Comparison of ENCODE assay signal across 9 cellular contexts in genomic region chr3:186589115-186589514, GRCh38. TPM values are rescaled to one million over a fixed set of nuclear protein-coding genes. Genes with fewer than 3 reads are reported as not detected.
A peak's percentile ranks its signal among the peaks of the same experiment; 100 is the strongest.
DNase-seq lines count a peak whose midpoint lies in the region; ATAC-seq, FAIRE-seq and TF ChIP-seq lines count a peak whose summit lies in the region.
"Had no signal": no experiment of that assay in that cellular context is flagged by ENCODE, and none has a peak within 500 bp of the region (broad histone marks: within the 10 kb centered on the region; RNA-seq: fewer than 3 reads in every experiment).

No MANE protein-coding gene starts in this region.

- TF ChIP-seq RAD21 in A549 (conservative IDR thresholded peaks at IDR 0.05 in 1 of 2, IDR thresholded peaks at IDR 0.05 in 1 of 2), result peak; percentile 54 to 64; a peak in 4 of 5 replicates
- TF ChIP-seq RAD21 in Ishikawa (IDR thresholded peaks at IDR 0.05; ENCODE audit: low read depth), result peak; percentile 58

- peak; percentile 48 for TF ChIP-seq CTCF in A549 (IDR thresholded peaks at IDR 0.05)
- peak; percentile 43 for TF ChIP-seq CTCF in endothelial cell (IDR thresholded peaks at IDR 0.05; ENCODE audit: unreplicated experiment)
- TF ChIP-seq CTCF in prostate gland (IDR thresholded peaks at IDR 0.05), result no peak

- peak overlapping the region; percentile 77 for H3K27ac Mint-ChIP-seq in endothelial cell (ENCODE audit: unreplicated experiment)

- no peak overlapping the region for H3K4me3 ChIP-seq in A549
- no peak overlapping the region for H3K4me3 ChIP-seq in prostate gland

- TF ChIP-seq EP300 in A549 (IDR thresholded peaks at IDR 0.05) (no peak), Ishikawa (IDR thresholded peaks at IDR 0.05; ENCODE audit: borderline replicate concordance) (no peak)

- TF ChIP-seq POLR2A in A549 (IDR thresholded peaks at IDR 0.05; ENCODE audit: low read length), result no peak
- no peak for TF ChIP-seq POLR2A in prostate gland (IDR thresholded peaks at IDR 0.05)

- POLR2A ChIA-PET in A549 (lab: Yijun Ruan, JAX), result interaction anchor here (0.6 to 1.1 kb wide), 2 partner anchors 19 to 934 kb away, joined by 3 to 5 read pairs; partner anchors contain the start of gene DNAJB11

- CTCF ChIA-PET in A549 (lab: Yijun Ruan, JAX), result interaction anchor here (0.6 to 7.4 kb wide), 2 partner anchors 27 to 246 kb away, joined by 3 to 62 read pairs; no protein-coding TSS in a partner anchor

- intact Hi-C loops in prostate gland (cut with DNase I), result no loop called here

- WGBS in A549 (ENCODE audit: missing lambda C conversion rate), result 11% methylated on average over 3 of the region's 3 CpGs
- WGBS in prostate gland, result 37% methylated on average over 3 of the region's 3 CpGs

- FAIRE-seq in A549 (lab: Jason Lieb, UNC), result no peak

- no peaks in the 10 kb centered on the region for H3K9me3 Mint-ChIP-seq in endothelial cell (ENCODE audit: unreplicated experiment)

- H3K4me1 Mint-ChIP-seq in endothelial cell (ENCODE audit: unreplicated experiment), result peaks cover 20% of the 10 kb centered on the region

- peak overlapping the region in 1 of 2 experiments; percentile 21; a peak in 2 of 6 replicates for H3K27ac ChIP-seq in A549
- H3K27ac ChIP-seq in prostate gland, result no peak overlapping the region

- H3K9me3 ChIP-seq in A549, result no peaks in the 10 kb centered on the region
- H3K9me3 ChIP-seq in prostate gland, result no peaks in the 10 kb centered on the region

- no peaks in the 10 kb centered on the region for H3K36me3 ChIP-seq in prostate gland

- ATAC-seq in A549, result peak; percentile 53 to 65; a peak in 3 of 6 replicates

- H3K27me3 Mint-ChIP-seq in endothelial cell (ENCODE audit: unreplicated experiment), result peaks cover 3% of the 10 kb centered on the region

- peak; percentile 27 to 35 for DNase-seq in A549 (ENCODE audit: low read depth in 1 of 2, low spot score in 1 of 2)
- no peak for DNase-seq in endothelial cell (ENCODE audit: low spot score)
- DNase-seq in NCI-H446 treated with DMSO at 0.1 percent for 48 hours (lab: John Stamatoyannopoulos, UW), result no peak
- DNase-seq in activated effector memory CD4-positive, alpha-beta T cell treated with anti-CD3 and anti-CD28 coated beads, Interleukin-2, amount 50 U/mL, for 16 hours, result no peak
- no peak for DNase-seq in prostate gland (ENCODE audit: low spot score)
- DNase-seq: amygdala, DMS79 treated with DMSO at 0.1 percent for 48 hours, T1000 had no signal

- peak overlapping the region; percentile 58 for H3K4me2 ChIP-seq in A549

- peaks cover 10% of the 10 kb centered on the region for H3K36me3 Mint-ChIP-seq in endothelial cell (ENCODE audit: low read depth, unreplicated experiment)

- H3K4me3 Mint-ChIP-seq in endothelial cell (ENCODE audit: unreplicated experiment), result no peak overlapping the region

- H3K27me3 ChIP-seq in prostate gland (replicated peaks; ENCODE audit: insufficient read depth), result no peaks in the 10 kb centered on the region

- H3K4me1 ChIP-seq in A549 (peaks cover 26% of the 10 kb centered on the region), prostate gland (replicated peaks) (no peaks in the 10 kb centered on the region)

TF ChIP-seq in A549, 52 proteins besides CTCF, POLR2A, EP300 and RAD21 (continues in another document):
- TF ChIP-seq HEYL (CRISPR knock-in tag; IDR thresholded peaks at IDR 0.05) (no peak), CBX8 (IDR thresholded peaks at IDR 0.05) (no peak), KDM5A (IDR thresholded peaks at IDR 0.05) (no peak), CHD2 (IDR thresholded peaks at IDR 0.05; ENCODE audit: low read length, partially characterized antibody) (no peak), EHMT2 (IDR thresholded peaks at IDR 0.05; ENCODE audit: low read depth) (no peak), TFCP2L1 (CRISPR knock-in tag; IDR thresholded peaks at IDR 0.05) (no peak), JUN (IDR thresholded peaks at IDR 0.05) (no peak), BCL3 (IDR thresholded peaks at IDR 0.05) (no peak), CEBPB (IDR thresholded peaks at IDR 0.05) (0 out of 4 replicates have a peak, but pooled peaks of 1 of the 2 experiments have one; percentile 25), SMC3 (IDR thresholded peaks at IDR 0.05) (0 out of 3 replicates have a peak, but pooled peaks have one; percentile 40)

TF ChIP-seq in Ishikawa, 13 proteins besides CTCF, POLR2A, EP300 and RAD21:
- TF ChIP-seq TEAD4 (IDR thresholded peaks at IDR 0.05), result no peak
- TF ChIP-seq FOXM1 (IDR thresholded peaks at IDR 0.05; ENCODE audit: borderline replicate concordance, low read depth), result no peak
- no peak for TF ChIP-seq CREB1 (IDR thresholded peaks at IDR 0.05; ENCODE audit: low read depth)
- no peak for TF ChIP-seq NFIC (IDR thresholded peaks at IDR 0.05)
- TF ChIP-seq TAF1 (IDR thresholded peaks at IDR 0.05; ENCODE audit: low read depth), result no peak
- no peak for TF ChIP-seq USF1 (IDR thresholded peaks at IDR 0.05)
- TF ChIP-seq YY1 (IDR thresholded peaks at IDR 0.05; ENCODE audit: low read depth), result no peak
- no peak for TF ChIP-seq CEBPB (IDR thresholded peaks at IDR 0.05)
- TF ChIP-seq TCF12 (IDR thresholded peaks at IDR 0.05; ENCODE audit: low read depth), result no peak

RNA-seq across cellular contexts. Expression of gene DNAJB11, which starts 18.6 kb away (rescaled TPM):
- 36.0 and 61.9 TPM in 2 replicates for polyA plus RNA-seq in A549 (2011; rRNA removed)
- polyA plus RNA-seq in A549 (2012; cell fraction: cytosol; rRNA removed), result 18.8 and 22.0 TPM in 2 replicates
- polyA plus RNA-seq in A549 (2012; cell fraction: nucleus; rRNA removed), result 10.9 and 19.6 TPM in 2 replicates
- polyA plus RNA-seq in A549 (2017; fragmentation: RNase III; extraction: RNeasy Plus Mini Kit Qiagen cat#74134 plus additional on column Dnase treatment), result 51.7 to 55.2 TPM (median 54.9 TPM) in 3 replicates
- 9.7 and 10.8 TPM in 2 replicates for polyA minus RNA-seq in A549 (2011; rRNA and poly(A)+ RNA removed)
- total RNA-seq in endothelial cell (ENCODE audit: unreplicated experiment), result 71.2 TPM
- total RNA-seq in prostate gland, result 10 to 100 TPM; 34.9 to 42.5 TPM

RNA-seq across cellular contexts. Expression of gene TBCCD1, which starts 22.0 kb away (rescaled TPM):
- 11.4 and 13.5 TPM in 2 replicates for polyA plus RNA-seq in A549 (2011; rRNA removed)
- polyA plus RNA-seq in A549 (2012; cell fraction: cytosol; rRNA removed), result 4.5 and 5.8 TPM in 2 replicates
- polyA plus RNA-seq in A549 (2012; cell fraction: nucleus; rRNA removed), result 3.5 and 6.0 TPM in 2 replicates
- 5.7 to 5.8 TPM (median 5.8 TPM) in 3 replicates for polyA plus RNA-seq in A549 (2017; fragmentation: RNase III; extraction: RNeasy Plus Mini Kit Qiagen cat#74134 plus additional on column Dnase treatment)
- polyA minus RNA-seq in A549 (2011; rRNA and poly(A)+ RNA removed), result 10.6 and 12.2 TPM in 2 replicates
- total RNA-seq in endothelial cell (ENCODE audit: unreplicated experiment), result 19.5 TPM
- total RNA-seq in prostate gland, result 10 to 100 TPM; 10.4 to 26.0 TPM

RNA-seq across cellular contexts. Expression of gene AHSG, which starts 23.7 kb away (rescaled TPM):
- polyA plus RNA-seq in A549 (2011; rRNA removed) (0.42 and 0.49 TPM in 2 replicates), A549 (2017; fragmentation: RNase III; extraction: RNeasy Plus Mini Kit Qiagen cat#74134 plus additional on column Dnase treatment) (0.05 to 0.08 TPM in 2 of 3 replicates, not detected in the other)
- polyA plus RNA-seq in A549 (2012; cell fraction: cytosol; rRNA removed), result 0.08 and 0.12 TPM in 2 replicates
- 0.04 and 0.07 TPM in 2 replicates for polyA plus RNA-seq in A549 (2012; cell fraction: nucleus; rRNA removed)
- polyA minus RNA-seq in A549 (2011; rRNA and poly(A)+ RNA removed), result 0.33 and 0.44 TPM in 2 replicates
- total RNA-seq in endothelial cell (ENCODE audit: unreplicated experiment) (not detected), prostate gland (not detected)

RNA-seq across cellular contexts. Expression of gene CRYGS, which starts 44.9 kb away (rescaled TPM):
- polyA plus RNA-seq in A549 (2011; rRNA removed) (2.5 and 2.6 TPM in 2 replicates), A549 (2017; fragmentation: RNase III; extraction: RNeasy Plus Mini Kit Qiagen cat#74134 plus additional on column Dnase treatment) (0.65 to 0.84 TPM (median 0.78 TPM) in 3 replicates)
- polyA plus RNA-seq in A549 (2012; cell fraction: cytosol; rRNA removed), result 0.39 and 1.0 TPM in 2 replicates
- 6.2 and 11.3 TPM in 2 replicates for polyA plus RNA-seq in A549 (2012; cell fraction: nucleus; rRNA removed)
- 1.2 and 3.2 TPM in 2 replicates for polyA minus RNA-seq in A549 (2011; rRNA and poly(A)+ RNA removed)
- total RNA-seq in endothelial cell (ENCODE audit: unreplicated experiment) (5.8 TPM), prostate gland (1 to 10 TPM; 1.0 to 1.1 TPM)

RNA-seq across cellular contexts. Expression of gene FETUB, which starts 51.1 kb away (rescaled TPM):
- polyA plus RNA-seq in A549 (2011; rRNA removed) (0.10 and 0.20 TPM in 2 replicates), A549 (2017; fragmentation: RNase III; extraction: RNeasy Plus Mini Kit Qiagen cat#74134 plus additional on column Dnase treatment) (0.06 to 0.14 TPM in 2 of 3 replicates, not detected in the other)
- not detected in 2 replicates for polyA plus RNA-seq in A549 (2012; cell fraction: cytosol; rRNA removed)
- polyA plus RNA-seq in A549 (2012; cell fraction: nucleus; rRNA removed), result not detected in 2 replicates
- polyA minus RNA-seq in A549 (2011; rRNA and poly(A)+ RNA removed), result not detected in 2 replicates
- total RNA-seq in endothelial cell (ENCODE audit: unreplicated experiment) (not detected), prostate gland (not detected)

Comparison
In these comparisons a context has a peak if more than half of its experiments do, and no peak if none do; other contexts are left out.
1. DNase-seq: peak in A549 (2 of 2); none in endothelial cell (single experiment), NCI-H446 treated with DMSO at 0.1 percent for 48 hours (single experiment), activated effector memory CD4-positive, alpha-beta T cell treated with anti-CD3 and anti-CD28 coated beads, Interleukin-2, amount 50 U/mL, for 16 hours (single experiment) and prostate gland (single experiment).
2. CTCF ChIP-seq: peak in A549 (single experiment) and endothelial cell (single experiment); none in prostate gland (0 of 4).